Comparison of ENCODE assay signal across 13 cellular contexts in the genomic region with DNA sequence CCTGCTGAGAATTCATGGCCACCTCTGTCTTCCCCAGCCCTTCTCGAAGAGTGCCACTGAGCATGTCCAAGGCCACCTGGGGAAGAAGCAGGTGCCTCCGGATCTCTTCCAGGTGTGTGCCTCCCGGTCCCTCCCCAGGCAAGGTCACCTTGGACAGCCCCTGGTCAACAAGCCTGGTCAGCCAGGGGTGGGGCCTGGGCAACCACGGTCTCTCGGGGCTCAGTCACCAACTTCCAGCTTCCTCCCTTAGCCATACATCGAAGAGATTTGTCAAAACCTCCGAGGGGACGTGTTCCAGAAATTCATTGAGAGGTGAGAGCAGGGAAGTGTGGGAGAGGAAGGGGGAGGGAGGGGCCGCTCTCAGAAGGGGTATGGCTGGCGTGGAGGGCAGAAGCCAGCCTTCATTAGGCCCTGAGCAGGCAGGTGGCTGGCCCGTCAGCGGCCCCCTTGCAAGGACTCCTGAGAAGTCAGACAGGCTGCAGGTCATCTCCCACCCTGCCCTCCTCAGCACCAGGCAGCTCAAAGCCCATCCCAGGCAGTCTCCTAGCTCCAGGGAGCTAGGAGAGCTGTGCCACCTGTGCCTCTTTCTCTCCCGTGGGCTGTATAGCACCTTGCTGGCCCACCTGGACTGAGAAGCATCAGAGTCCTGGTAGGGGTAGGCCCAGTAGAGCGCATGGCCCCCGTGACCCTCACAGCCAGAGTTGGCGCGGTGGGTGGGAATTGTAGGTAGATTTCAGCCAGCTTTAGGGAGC. TPM values are rescaled to one million over a fixed set of nuclear protein-coding genes. Genes with fewer than 3 reads are reported as not detected.
DNase-seq lines count a peak whose midpoint lies in the region; ATAC-seq and TF ChIP-seq lines count a peak whose summit lies in the region.
"Had no signal": no experiment of that assay in that cellular context is flagged by ENCODE, and none has a peak within 500 bp of the region (broad histone marks: within the 10 kb centered on the region; RNA-seq: fewer than 3 reads in every experiment).

No MANE protein-coding gene starts in this region.

- intact Hi-C loops in activated CD8-positive, alpha-beta T cell treated with anti-CD3 and anti-CD28 coated beads for 36 hours (cut with micrococcal nuclease): no loop called here
- intact Hi-C loops in PC-9 (cut with micrococcal nuclease; ENCODE audit: unreplicated experiment): no loop called here

- no peak for DNase-seq in activated T-cell treated with anti-CD3 and anti-CD28 coated beads, Interleukin-2, amount 50 U/mL, for 4 hours
- no peak for DNase-seq in activated T-cell treated with anti-CD3 and anti-CD28 coated beads, Interleukin-2, amount 50 U/mL, for 48 hours
- no peak for DNase-seq in activated CD8-positive, alpha-beta T cell treated with anti-CD3 and anti-CD28 coated beads for 36 hours
- DNase-seq in suprapubic skin (ENCODE audit: low spot score in 2 of 2) (peak in 1 of 2 donors; percentile 54), PC-9 (no peak), SHP77 (lab: John Stamatoyannopoulos, UW) (no peak)
- DNase-seq: ACHN, DMS79 treated with DMSO at 0.1 percent for 48 hours, NCI-H748 treated with DMSO at 0.1 percent for 48 hours had no signal

- H3K4me3 ChIP-seq in suprapubic skin (no peak overlapping the region), PC-9 (no peak overlapping the region)
- H3K4me3 ChIP-seq: hepatocyte, thoracic aorta had no signal

- no peak for TF ChIP-seq EP300 in suprapubic skin (IDR thresholded peaks at IDR 0.05)

- peaks cover 5% of the 10 kb centered on the region; the same call in 1 of the 2 replicates for H3F3A ChIP-seq in PC-9 (ENCODE audit: insufficient read depth, low read depth)

- peaks cover 26% of the 10 kb centered on the region for H3K79me2 ChIP-seq in PC-9 (ENCODE audit: low read depth)

- H3K27me3 ChIP-seq in layer of hippocampus (ENCODE audit: control insufficient read depth, insufficient read depth, low read length) (no peaks in the 10 kb centered on the region), suprapubic skin (no peaks in the 10 kb centered on the region), PC-9 (ENCODE audit: insufficient read depth, low read depth) (no peaks in the 10 kb centered on the region)
- H3K27me3 ChIP-seq: hepatocyte had no signal

- H3K9me3 Mint-ChIP-seq in activated T-cell treated with anti-CD3 and anti-CD28 coated beads, Interleukin-2, amount 50 U/mL, for 4 hours: no peaks in the 10 kb centered on the region
- H3K9me3 Mint-ChIP-seq in activated CD8-positive, alpha-beta T cell treated with anti-CD3 and anti-CD28 coated beads for 36 hours: no peaks in the 10 kb centered on the region

- CTCF ChIA-PET in activated CD8-positive, alpha-beta T cell treated with anti-CD3 and anti-CD28 coated beads for 36 hours (lab: Charles Lee): interaction anchor here (1.1 to 1.9 kb wide), 2 partner anchors 18 to 34 kb away, joined by 3 to 7 read pairs; no protein-coding TSS in a partner anchor
- CTCF ChIA-PET in PC-9 (lab: Charles Lee): no interaction called here

- peak overlapping the region; percentile 97 for H3K27ac Mint-ChIP-seq in activated CD8-positive, alpha-beta T cell treated with anti-CD3 and anti-CD28 coated beads for 36 hours

- peak overlapping the region; percentile 12 for H3K27ac ChIP-seq in layer of hippocampus (ENCODE audit: low read depth, low read length)
- H3K27ac ChIP-seq in suprapubic skin: peak overlapping the region; percentile 23
- H3K27ac ChIP-seq in PC-9: no peak overlapping the region
- H3K27ac ChIP-seq: hepatocyte had no signal

- 87% methylated on average over 12 of the region's 17 CpGs for WGBS in suprapubic skin

- no peaks in the 10 kb centered on the region for H3K9me2 ChIP-seq in PC-9 (ENCODE audit: insufficient read depth)

- H3K27me3 Mint-ChIP-seq in activated T-cell treated with anti-CD3 and anti-CD28 coated beads, Interleukin-2, amount 50 U/mL, for 4 hours (ENCODE audit: low read depth): no peaks in the 10 kb centered on the region
- no peaks in the 10 kb centered on the region for H3K27me3 Mint-ChIP-seq in activated CD8-positive, alpha-beta T cell treated with anti-CD3 and anti-CD28 coated beads for 36 hours

- ATAC-seq in activated T-cell treated with anti-CD3 and anti-CD28 coated beads, Interleukin-2, amount 50 U/mL, for 4 hours: no peak
- no peak for ATAC-seq in activated CD8-positive, alpha-beta T cell treated with anti-CD3 and anti-CD28 coated beads for 36 hours
- no peak for ATAC-seq in HG02973 (IDR thresholded peaks at IDR 0.05; ENCODE audit: unreplicated experiment)

- no peak overlapping the region for H2AFZ ChIP-seq in PC-9
- H2AFZ ChIP-seq: hepatocyte had no signal

- no peak for TF ChIP-seq POLR2A in suprapubic skin (IDR thresholded peaks at IDR 0.05)

- POLR2A ChIA-PET in activated CD8-positive, alpha-beta T cell treated with anti-CD3 and anti-CD28 coated beads for 36 hours (lab: Charles Lee): interaction anchor here (0.8 to 19.8 kb wide), 5 partner anchors 10 to 1565 kb away, joined by 3 to 308 read pairs (median 3); a partner anchor contains a TSS
- POLR2A ChIA-PET in PC-9 (lab: Charles Lee; ENCODE audit: unreplicated experiment): interaction anchor here (0.6 kb wide), 1 partner anchor 215 kb away, joined by 14 read pairs; no protein-coding TSS in a partner anchor

- H3K9me3 ChIP-seq in suprapubic skin: no peaks in the 10 kb centered on the region
- H3K9me3 ChIP-seq in PC-9 (ENCODE audit: insufficient read depth, low read depth): no peaks in the 10 kb centered on the region
- H3K9me3 ChIP-seq: thoracic aorta had no signal

- H3K4me3 Mint-ChIP-seq in activated T-cell treated with anti-CD3 and anti-CD28 coated beads, Interleukin-2, amount 50 U/mL, for 4 hours: peak overlapping the region; percentile 16
- no peak overlapping the region for H3K4me3 Mint-ChIP-seq in activated CD8-positive, alpha-beta T cell treated with anti-CD3 and anti-CD28 coated beads for 36 hours

- H4K20me1 ChIP-seq in PC-9 (ENCODE audit: insufficient read depth): peaks cover 25% of the 10 kb centered on the region

- peaks cover 58% of the 10 kb centered on the region for H3K4me1 Mint-ChIP-seq in activated T-cell treated with anti-CD3 and anti-CD28 coated beads, Interleukin-2, amount 50 U/mL, for 4 hours (ENCODE audit: low read depth)
- peaks cover 38% of the 10 kb centered on the region for H3K4me1 Mint-ChIP-seq in activated CD8-positive, alpha-beta T cell treated with anti-CD3 and anti-CD28 coated beads for 36 hours (ENCODE audit: low read depth)

- H3K36me3 Mint-ChIP-seq in activated T-cell treated with anti-CD3 and anti-CD28 coated beads, Interleukin-2, amount 50 U/mL, for 4 hours (ENCODE audit: insufficient read depth): peaks cover 16% of the 10 kb centered on the region
- peaks cover 64% of the 10 kb centered on the region for H3K36me3 Mint-ChIP-seq in activated CD8-positive, alpha-beta T cell treated with anti-CD3 and anti-CD28 coated beads for 36 hours (ENCODE audit: low read depth)

- H3K4me1 ChIP-seq in suprapubic skin (peaks cover 48% of the 10 kb centered on the region), PC-9 (replicated peaks; ENCODE audit: insufficient read depth) (no peaks in the 10 kb centered on the region)

- H3K4me2 ChIP-seq in PC-9: no peak overlapping the region
- H3K4me2 ChIP-seq: hepatocyte had no signal

- H3K36me3 ChIP-seq in suprapubic skin: peaks cover 61% of the 10 kb centered on the region
- H3K36me3 ChIP-seq in PC-9 (ENCODE audit: low read depth): peaks cover 7% of the 10 kb centered on the region; the same call in 1 of the 2 replicates

- no TSS peak for BruUV-seq in PC-9 (replicated peaks; lab: Mats Ljungman, UMichigan)

- no peak for TF ChIP-seq CTCF in activated CD8-positive, alpha-beta T cell treated with anti-CD3 and anti-CD28 coated beads for 36 hours (IDR thresholded peaks at IDR 0.05)
- no peak for TF ChIP-seq CTCF in suprapubic skin (IDR thresholded peaks at IDR 0.05)
- no peak for TF ChIP-seq CTCF in PC-9 (conservative IDR thresholded peaks at IDR 0.05)

RNA-seq across cellular contexts. Expression of a gene that starts 9.3 kb away (rescaled TPM):
- total RNA-seq in activated T-cell treated with anti-CD3 and anti-CD28 coated beads, Interleukin-2, amount 50 U/mL, for 4 hours: 10 to 100 TPM; 67.7 to 75.4 (median 69.8) TPM
- total RNA-seq in activated CD8-positive, alpha-beta T cell treated with anti-CD3 and anti-CD28 coated beads for 36 hours: 10 to 100 TPM; 75.4 to 78.7 TPM
- total RNA-seq in suprapubic skin: 100 to 1,000 TPM in 1 of 4 donors, 10 to 100 TPM in 3; 55.7 to 154 (median 77.2) TPM
- total RNA-seq in PC-9 (2021): 79.6 and 93.2 TPM in 2 replicates

RNA-seq across cellular contexts. Expression of a gene that starts 13.5 kb away (rescaled TPM):
- 100 to 1,000 TPM; 152 to 172 (median 171) TPM for total RNA-seq in activated T-cell treated with anti-CD3 and anti-CD28 coated beads, Interleukin-2, amount 50 U/mL, for 4 hours
- total RNA-seq in activated CD8-positive, alpha-beta T cell treated with anti-CD3 and anti-CD28 coated beads for 36 hours: 100 to 1,000 TPM; 303 to 305 TPM
- 100 to 1,000 TPM in 2 of 4 donors, 10 to 100 TPM in 2; 84.3 to 157 (median 105) TPM for total RNA-seq in suprapubic skin
- 76.7 and 102 TPM in 2 replicates for total RNA-seq in PC-9 (2021)

RNA-seq across cellular contexts. Expression of a gene that starts 23.6 kb away (rescaled TPM):
- 1 to 10 TPM; 4.8 to 7.2 (median 6.6) TPM for total RNA-seq in activated T-cell treated with anti-CD3 and anti-CD28 coated beads, Interleukin-2, amount 50 U/mL, for 4 hours
- 1 to 10 TPM; 7.4 to 9.1 TPM for total RNA-seq in activated CD8-positive, alpha-beta T cell treated with anti-CD3 and anti-CD28 coated beads for 36 hours
- total RNA-seq in suprapubic skin (100 to 1,000 TPM in 1 of 4 donors, 10 to 100 TPM in 3; 49.4 to 107 (median 63.9) TPM), PC-9 (2021) (97.8 and 124 TPM in 2 replicates)
